32 cellular contexts compared by ENCODE assay signal in the genomic region with DNA sequence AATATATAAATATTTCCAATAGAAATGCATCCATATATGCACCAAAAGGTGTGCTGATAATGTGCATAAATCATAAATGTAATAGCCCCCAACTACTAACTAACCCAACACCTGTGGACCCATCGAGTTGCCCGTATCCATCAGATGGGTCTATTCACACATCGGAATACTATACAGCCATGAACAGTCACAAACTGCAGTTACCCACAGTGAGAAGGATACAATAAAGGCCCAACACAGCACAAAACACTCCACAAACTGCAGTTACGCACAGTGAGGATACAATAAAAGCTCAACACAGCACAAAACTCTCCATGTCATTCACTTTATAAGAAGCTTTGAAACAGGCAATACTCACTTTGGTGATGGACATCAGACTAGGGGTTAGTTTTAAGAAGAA.
DNase-seq lines count a peak whose midpoint lies in the region; ATAC-seq and TF ChIP-seq lines count a peak whose summit lies in the region.
"Had no signal": no experiment of that assay in that cellular context is flagged by ENCODE, and none has a peak within 500 bp of the region (broad histone marks: within the 10 kb centered on the region; RNA-seq: fewer than 3 reads in every experiment).

No MANE protein-coding gene starts in this region.

- H3K36me3 ChIP-seq in HEK293 (ENCODE audit: control insufficient read depth in 2 of 2, insufficient read depth in 1 of 2, low read length in 2 of 2) = no peaks in the 10 kb centered on the region
- H3K36me3 ChIP-seq: BE2C; BLaER1; BLaER1 treated with 17β-estradiol and CSF1 and Interleukin-3, amounts not matched to agents 10 nM and 100 nM had no signal

- CTCF ChIA-PET in activated CD8-positive, alpha-beta T cell treated with anti-CD3 and anti-CD28 coated beads, Interleukin-2, amount 10 ng/mL, durations not matched to agents 7 days and 5 days (lab: Charles Lee) = no interaction called here
- CTCF ChIA-PET in activated CD8-positive, alpha-beta T cell treated with anti-CD3 and anti-CD28 coated beads for 36 hours (lab: Charles Lee) = interaction anchor here (0.5 kb wide), 1 partner anchor 137 kb away, joined by 3 read pairs; no protein-coding TSS in a partner anchor
- CTCF ChIA-PET in HEK293 (lab: Yijun Ruan, JAX) = interaction anchor here (0.6 to 1.1 kb wide), 2 partner anchors 135 to 153 kb away, joined by 3 to 4 read pairs; no protein-coding TSS in a partner anchor

- peaks cover 24% of the 10 kb centered on the region for H3K27me3 Mint-ChIP-seq in activated CD4-positive, alpha-beta T cell treated with anti-CD3 and anti-CD28 coated beads, Interleukin-2, amount 10 ng/mL, durations not matched to agents 24 days and 14 days
- peaks cover 12% of the 10 kb centered on the region for H3K27me3 Mint-ChIP-seq in activated CD8-positive, alpha-beta T cell treated with anti-CD3 and anti-CD28 coated beads, Interleukin-2, amount 10 ng/mL, durations not matched to agents 7 days and 5 days (ENCODE audit: low read depth)
- peaks cover 11% of the 10 kb centered on the region for H3K27me3 Mint-ChIP-seq in activated CD8-positive, alpha-beta T cell treated with anti-CD3 and anti-CD28 coated beads for 36 hours
- H3K27me3 Mint-ChIP-seq: B cell had no signal

- peak; percentile 44 for DNase-seq in activated CD4-positive, alpha-beta T cell treated with anti-CD3 and anti-CD28 coated beads, Interleukin-2, amount 10 ng/mL, durations not matched to agents 24 days and 14 days
- no peak for DNase-seq in activated CD4-positive, alpha-beta T cell treated with anti-CD3 and anti-CD28 coated beads, Interleukin-2, amount 50 U/mL, for 48 hours
- peak; percentile 10 for DNase-seq in activated CD8-positive, alpha-beta T cell treated with anti-CD3 and anti-CD28 coated beads, Interleukin-2, amount 10 ng/mL, durations not matched to agents 7 days and 5 days
- DNase-seq in activated CD8-positive, alpha-beta T cell treated with anti-CD3 and anti-CD28 coated beads for 36 hours = no peak
- DNase-seq: 8988T; ACHN; AML-193; BE2C; Caco-2; Calu3; CD4-positive, alpha-beta memory T cell; CD4-positive, alpha-beta T cell; CD4-positive, CD25-positive, alpha-beta regulatory T cell; CD8-positive, alpha-beta memory T cell; CD8-positive, alpha-beta T cell; COR-L47; DMS 273 treated with DMSO at 0.1 percent for 48 hours; DMS153; DMS53; DMS79; DMS79 treated with DMSO at 0.1 percent for 48 hours; DND-41; EL had no signal

- ATAC-seq in activated CD8-positive, alpha-beta T cell treated with anti-CD3 and anti-CD28 coated beads, Interleukin-2, amount 10 ng/mL, durations not matched to agents 7 days and 5 days = no peak
- no peak for ATAC-seq in activated CD8-positive, alpha-beta T cell treated with anti-CD3 and anti-CD28 coated beads for 36 hours
- no peak for ATAC-seq in HG02840 (IDR thresholded peaks at IDR 0.05; ENCODE audit: low FRiP score, unreplicated experiment)
- ATAC-seq: A549; CD8-positive, alpha-beta T cell had no signal

- H3K4me1 ChIP-seq in HEK293 (ENCODE audit: control insufficient read depth, insufficient read depth, low read length) = no peaks in the 10 kb centered on the region
- H3K4me1 ChIP-seq: A549, BE2C, Caco-2 had no signal

- POLR2A ChIA-PET in activated CD8-positive, alpha-beta T cell treated with anti-CD3 and anti-CD28 coated beads, Interleukin-2, amount 10 ng/mL, durations not matched to agents 7 days and 5 days (lab: Charles Lee) = no interaction called here
- POLR2A ChIA-PET in activated CD8-positive, alpha-beta T cell treated with anti-CD3 and anti-CD28 coated beads for 36 hours (lab: Charles Lee) = no interaction called here
- POLR2A ChIA-PET in HEK293 (lab: Yijun Ruan, JAX) = no interaction called here

- intact Hi-C loops in activated CD4-positive, alpha-beta T cell treated with anti-CD3 and anti-CD28 coated beads, Interleukin-2, amount 10 ng/mL, durations not matched to agents 24 days and 14 days (cut with micrococcal nuclease) = no loop called here
- intact Hi-C loops in activated CD8-positive, alpha-beta T cell treated with anti-CD3 and anti-CD28 coated beads for 36 hours (cut with micrococcal nuclease) = no loop called here

- no peak overlapping the region for H3K4me3 Mint-ChIP-seq in activated CD4-positive, alpha-beta T cell treated with anti-CD3 and anti-CD28 coated beads, Interleukin-2, amount 10 ng/mL, durations not matched to agents 24 days and 14 days
- H3K4me3 Mint-ChIP-seq in activated CD8-positive, alpha-beta T cell treated with anti-CD3 and anti-CD28 coated beads, Interleukin-2, amount 10 ng/mL, durations not matched to agents 7 days and 5 days = no peak overlapping the region
- H3K4me3 Mint-ChIP-seq in activated CD8-positive, alpha-beta T cell treated with anti-CD3 and anti-CD28 coated beads for 36 hours = no peak overlapping the region
- H3K4me3 Mint-ChIP-seq: B cell; CD14-positive monocyte; CD4-positive, alpha-beta memory T cell; CD4-positive, alpha-beta T cell; CD4-positive, CD25-positive, alpha-beta regulatory T cell; CD8-positive, alpha-beta memory T cell; CD8-positive, alpha-beta T cell had no signal

- no peak overlapping the region for H3K27ac Mint-ChIP-seq in activated CD4-positive, alpha-beta T cell treated with anti-CD3 and anti-CD28 coated beads, Interleukin-2, amount 10 ng/mL, durations not matched to agents 24 days and 14 days
- H3K27ac Mint-ChIP-seq in activated CD8-positive, alpha-beta T cell treated with anti-CD3 and anti-CD28 coated beads, Interleukin-2, amount 10 ng/mL, durations not matched to agents 7 days and 5 days = no peak overlapping the region
- H3K27ac Mint-ChIP-seq in activated CD8-positive, alpha-beta T cell treated with anti-CD3 and anti-CD28 coated beads for 36 hours = no peak overlapping the region
- H3K27ac Mint-ChIP-seq: B cell; CD14-positive monocyte; CD4-positive, alpha-beta memory T cell; CD4-positive, alpha-beta T cell; CD4-positive, CD25-positive, alpha-beta regulatory T cell; CD8-positive, alpha-beta memory T cell; CD8-positive, alpha-beta T cell had no signal

- no peak overlapping the region for H3K27ac ChIP-seq in HEK293 (ENCODE audit: extremely low read depth, low read depth, low read length)
- H3K27ac ChIP-seq: 22Rv1; A549; BLaER1; BLaER1 treated with 17β-estradiol and CSF1 and Interleukin-3, amounts not matched to agents 10 nM and 100 nM; C4-2B had no signal

- no peak for TF ChIP-seq CTCF in activated CD8-positive, alpha-beta T cell treated with anti-CD3 and anti-CD28 coated beads for 36 hours (IDR thresholded peaks at IDR 0.05)
- no peak for TF ChIP-seq CTCF in HEK293 (tag by site-specific recombination; IDR thresholded peaks at IDR 0.05)

- H3K4me1 Mint-ChIP-seq in activated CD4-positive, alpha-beta T cell treated with anti-CD3 and anti-CD28 coated beads, Interleukin-2, amount 10 ng/mL, durations not matched to agents 24 days and 14 days = no peaks in the 10 kb centered on the region
- no peaks in the 10 kb centered on the region for H3K4me1 Mint-ChIP-seq in activated CD8-positive, alpha-beta T cell treated with anti-CD3 and anti-CD28 coated beads, Interleukin-2, amount 10 ng/mL, durations not matched to agents 7 days and 5 days (ENCODE audit: low read depth)
- H3K4me1 Mint-ChIP-seq in activated CD8-positive, alpha-beta T cell treated with anti-CD3 and anti-CD28 coated beads for 36 hours (ENCODE audit: low read depth) = no peaks in the 10 kb centered on the region
- H3K4me1 Mint-ChIP-seq: B cell; CD14-positive monocyte; CD4-positive, alpha-beta memory T cell; CD4-positive, CD25-positive, alpha-beta regulatory T cell; CD8-positive, alpha-beta memory T cell had no signal

- peaks cover 9% of the 10 kb centered on the region for H3K9me3 Mint-ChIP-seq in activated CD4-positive, alpha-beta T cell treated with anti-CD3 and anti-CD28 coated beads, Interleukin-2, amount 10 ng/mL, durations not matched to agents 24 days and 14 days
- no peaks in the 10 kb centered on the region for H3K9me3 Mint-ChIP-seq in activated CD8-positive, alpha-beta T cell treated with anti-CD3 and anti-CD28 coated beads, Interleukin-2, amount 10 ng/mL, durations not matched to agents 7 days and 5 days (ENCODE audit: insufficient read depth)
- peaks cover 3% of the 10 kb centered on the region for H3K9me3 Mint-ChIP-seq in activated CD8-positive, alpha-beta T cell treated with anti-CD3 and anti-CD28 coated beads for 36 hours
- H3K9me3 Mint-ChIP-seq: CD4-positive, alpha-beta T cell had no signal

- no peak overlapping the region for H3K4me3 ChIP-seq in HEK293 (ENCODE audit: low read depth, low read length)
- H3K4me3 ChIP-seq: A549; BLaER1; BLaER1 treated with 17β-estradiol and CSF1 and Interleukin-3, amounts not matched to agents 10 nM and 100 nM had no signal

- no peaks in the 10 kb centered on the region for H3K36me3 Mint-ChIP-seq in activated CD4-positive, alpha-beta T cell treated with anti-CD3 and anti-CD28 coated beads, Interleukin-2, amount 10 ng/mL, durations not matched to agents 24 days and 14 days (ENCODE audit: low read depth)
- no peaks in the 10 kb centered on the region for H3K36me3 Mint-ChIP-seq in activated CD8-positive, alpha-beta T cell treated with anti-CD3 and anti-CD28 coated beads, Interleukin-2, amount 10 ng/mL, durations not matched to agents 7 days and 5 days (ENCODE audit: low read depth)
- H3K36me3 Mint-ChIP-seq in activated CD8-positive, alpha-beta T cell treated with anti-CD3 and anti-CD28 coated beads for 36 hours (ENCODE audit: low read depth) = no peaks in the 10 kb centered on the region
- H3K36me3 Mint-ChIP-seq: CD14-positive monocyte; CD4-positive, alpha-beta memory T cell; CD4-positive, CD25-positive, alpha-beta regulatory T cell; CD8-positive, alpha-beta memory T cell; CD8-positive, alpha-beta T cell had no signal

- no peaks in the 10 kb centered on the region for H3K9me3 ChIP-seq in HEK293 (ENCODE audit: control insufficient read depth, insufficient read depth, low read depth, low read length)
- H3K9me3 ChIP-seq: A549, Caco-2 had no signal

TF ChIP-seq in HEK293, 187 proteins besides CTCF, POLR2A, EP300 and RAD21:
- peak; percentile 95 for TF ChIP-seq ZNF146 (tag by site-specific recombination; IDR thresholded peaks at IDR 0.05)
- TF ChIP-seq OSR2 (tag by site-specific recombination; IDR thresholded peaks at IDR 0.05) = no peak
TF ChIP-seq in HEK293: peak in this region for 1.

Comparison
In these comparisons a context has a peak if more than half of its experiments do, and no peak if none do; other contexts are left out.
1. DNase-seq: peak in activated CD4-positive, alpha-beta T cell treated with anti-CD3 and anti-CD28 coated beads, Interleukin-2, amount 10 ng/mL, durations not matched to agents 24 days and 14 days (single experiment) and activated CD8-positive, alpha-beta T cell treated with anti-CD3 and anti-CD28 coated beads, Interleukin-2, amount 10 ng/mL, durations not matched to agents 7 days and 5 days (single experiment); none in activated CD4-positive, alpha-beta T cell treated with anti-CD3 and anti-CD28 coated beads, Interleukin-2, amount 50 U/mL, for 48 hours (0 of 2) and activated CD8-positive, alpha-beta T cell treated with anti-CD3 and anti-CD28 coated beads for 36 hours (single experiment).